ENCODE assay signal across 14 cellular contexts in genomic region chr6:167267216-167267895, GRCh38. TPM values are rescaled to one million over a fixed set of nuclear protein-coding genes. Genes with fewer than 3 reads are reported as not detected.
DNase-seq lines count a peak whose midpoint lies in the region; ATAC-seq, FAIRE-seq and TF ChIP-seq lines count a peak whose summit lies in the region.
"Not testable (repeated sequence)": the region's sequence is repeated elsewhere in the genome, so short reads cannot be mapped to it uniquely, and the experiment has no call there.
"Had no signal": no experiment of that assay in that cellular context is flagged by ENCODE, and none has a peak within 500 bp of the region (broad histone marks: within the 10 kb centered on the region; RNA-seq: fewer than 3 reads in every experiment).

No MANE protein-coding gene starts in this region.

- not testable (repeated sequence) for H3K9me3 Mint-ChIP-seq in Caco-2 (ENCODE audit: unreplicated experiment); neural crest cell

- not testable (repeated sequence) for H3K23me2 ChIP-seq in H1 (ENCODE audit: low read depth, low read length)

- WGBS in H1 (ENCODE audit: extremely low coverage in 1 of 2, insufficient coverage in 1 of 2, insufficient read length in 1 of 2, insufficient replicate concordance in 2 of 2, low coverage in 1 of 2, low lambda C conversion rate in 2 of 2, missing lambda C conversion rate in 1 of 2), 2 experiments: 95% methylated on average over 12 of the region's 12 CpGs; no CpG with 5 or more reads in 1 of the 2 experiments
- 77% methylated on average over 12 of the region's 12 CpGs for WGBS in hepatocyte (ENCODE audit: low lambda C conversion rate, missing lambda C conversion rate)
- 88% methylated on average over 12 of the region's 12 CpGs for WGBS in HepG2 (ENCODE audit: low lambda C conversion rate)

- H2BK12ac ChIP-seq in H1 (ENCODE audit: low read depth, low read length): not testable (repeated sequence)

- CTCF ChIA-PET in Caco-2 (lab: Charles Lee) (interaction anchor here (0.7 kb wide), 1 partner anchor 84 kb away, joined by 3 read pairs; no protein-coding TSS in a partner anchor), H1 (lab: Charles Lee; ENCODE audit: partially characterized antibody) (interaction anchor here (0.5 to 1.5 kb wide), 4 partner anchors 18 to 1060 kb away, joined by 3 to 4 read pairs (median 4); no protein-coding TSS in a partner anchor)
- CTCF ChIA-PET in HepG2 (lab: Yijun Ruan, JAX; ENCODE audit: low intra/inter-chr PET ratio, low total read pairs): not testable (repeated sequence)

- not testable (repeated sequence) for H3K27me3 ChIP-seq in Caco-2 (replicated peaks; ENCODE audit: control insufficient read depth, insufficient read depth, low read length); WERI-Rb-1 (ENCODE audit: insufficient read depth, low read depth, severe bottlenecking); H1 (replicated peaks in 1 of 4; ENCODE audit: control insufficient read depth in 3 of 4, extremely low read depth in 1 of 4, insufficient read depth in 3 of 4, low read length in 3 of 4); hepatocyte; HepG2 (ENCODE audit: control insufficient read depth in 1 of 2, insufficient read depth in 2 of 2, low read length in 2 of 2)

- FAIRE-seq in H1 (lab: Jason Lieb, UNC) (peak; percentile 75), HepG2 (lab: Jason Lieb, UNC) (peak; percentile 53)

- H2BK15ac ChIP-seq in H1 (ENCODE audit: low read length): not testable (repeated sequence)

- H3K4me3 ChIP-seq in Caco-2 (ENCODE audit: low read depth, low read length): peak overlapping the region; percentile 24
- not testable (repeated sequence) for H3K4me3 ChIP-seq in WERI-Rb-1 (ENCODE audit: low read depth, low read length); H1 (ENCODE audit: extremely low read depth in 1 of 4, insufficient read depth in 2 of 4, low read depth in 3 of 4, low read length in 4 of 4); hepatocyte; HepG2 (replicated peaks in 1 of 3; ENCODE audit: insufficient read depth in 1 of 3, low read depth in 2 of 3, low read length in 3 of 3)

- H4K20me1 ChIP-seq in H1 (replicated peaks in 1 of 2; ENCODE audit: control insufficient read depth in 1 of 2, insufficient read depth in 2 of 2, low read length in 2 of 2); hepatocyte (ENCODE audit: insufficient read depth, poor library complexity, severe bottlenecking); HepG2 (ENCODE audit: insufficient read depth, low read length): not testable (repeated sequence)

- not testable (repeated sequence) for H3K27me3 Mint-ChIP-seq in Caco-2 (ENCODE audit: insufficient read depth, unreplicated experiment); neural crest cell (ENCODE audit: low read depth)

- H3K27ac Mint-ChIP-seq in Caco-2 (ENCODE audit: unreplicated experiment) (peak overlapping the region; percentile 94), neural crest cell (ENCODE audit: unreplicated experiment) (peak overlapping the region; percentile 95)

- H3K9me3 ChIP-seq in Caco-2; H1 (ENCODE audit: insufficient read depth in 2 of 2, low read depth in 1 of 2, low read length in 1 of 2); hepatocyte (ENCODE audit: low read depth); HepG2 (ENCODE audit: low read length): not testable (repeated sequence)
- peaks cover 20% of the 10 kb centered on the region for H3K9me3 ChIP-seq in WERI-Rb-1 (ENCODE audit: severe bottlenecking)

- H4K91ac ChIP-seq in H1 (replicated peaks; ENCODE audit: insufficient read length, low read length): not testable (repeated sequence)

- not testable (repeated sequence) for TF ChIP-seq CTCF in Caco-2 (IDR thresholded peaks at IDR 0.05; ENCODE audit: insufficient read depth in 1 of 2, low read depth in 1 of 2, low read length in 1 of 2, severe bottlenecking in 1 of 2, unreplicated experiment in 1 of 2); WERI-Rb-1 (IDR thresholded peaks at IDR 0.05; ENCODE audit: low read depth, low read length); H1 (IDR thresholded peaks at IDR 0.05; ENCODE audit: control extremely low read depth in 1 of 3, insufficient read depth in 1 of 3, low read depth in 1 of 3, low read length in 3 of 3); hepatocyte (IDR thresholded peaks at IDR 0.05; ENCODE audit: poor library complexity); HepG2 (CRISPR knock-in tag; IDR thresholded peaks at IDR 0.05); neural crest cell (conservative IDR thresholded peaks at IDR 0.05)

- H2AK5ac ChIP-seq in H1 (ENCODE audit: low read depth, low read length): 0 out of 2 replicates have a peak overlapping the region, but pooled peaks have one; percentile 65

- not testable (repeated sequence) for H4K5ac ChIP-seq in H1 (ENCODE audit: insufficient read length, low read depth, low read length)

- H3K9ac ChIP-seq in H1 (replicated peaks in 1 of 4; ENCODE audit: extremely low read depth in 1 of 4, low read depth in 3 of 4, low read length in 3 of 4); HepG2 (ENCODE audit: insufficient read depth, low read depth, low read length): not testable (repeated sequence)

- H3K23ac ChIP-seq in H1 (ENCODE audit: insufficient read length): not testable (repeated sequence)

- peaks cover 29% of the 10 kb centered on the region for H3K36me3 Mint-ChIP-seq in Caco-2 (ENCODE audit: insufficient read depth, unreplicated experiment)
- H3K36me3 Mint-ChIP-seq in neural crest cell (ENCODE audit: low read depth): not testable (repeated sequence)

- H2AFZ ChIP-seq in H1 (ENCODE audit: low read length); hepatocyte; HepG2 (ENCODE audit: low read length): not testable (repeated sequence)

- TF ChIP-seq EP300 in H1 (IDR thresholded peaks at IDR 0.05; ENCODE audit: borderline replicate concordance in 1 of 2, low read depth in 2 of 2, low read length in 2 of 2); HepG2 (IDR thresholded peaks at IDR 0.05; ENCODE audit: low read depth in 2 of 2, low read length in 2 of 2); HepG2 (CRISPR knock-in tag; IDR thresholded peaks at IDR 0.05; ENCODE audit: borderline replicate concordance): not testable (repeated sequence)

- peak overlapping the region; percentile 93; the same call in 1 of the 2 replicates for H2BK20ac ChIP-seq in H1 (ENCODE audit: low read length)

- peaks cover 57% of the 10 kb centered on the region for H3K4me1 Mint-ChIP-seq in Caco-2 (ENCODE audit: low read depth, unreplicated experiment)
- H3K4me1 Mint-ChIP-seq in neural crest cell: peaks cover 36% of the 10 kb centered on the region

- not testable (repeated sequence) for ATAC-seq in HepG2

- POLR2A ChIA-PET in Caco-2 (lab: Charles Lee): not testable (repeated sequence)
- POLR2A ChIA-PET in H1 (lab: Charles Lee; ENCODE audit: partially characterized antibody): interaction anchor here (1.2 kb wide), 1 partner anchor 12 kb away, joined by 4 read pairs; no protein-coding TSS in a partner anchor
- POLR2A ChIA-PET in HepG2 (lab: Yijun Ruan, JAX): interaction anchor here (2.6 to 3.7 kb wide), 6 partner anchors 9 to 47 kb away, joined by 20 to 48 read pairs (median 34); partner anchors contain the start of gene UNC93A

- not testable (repeated sequence) for H3K56ac ChIP-seq in H1 (replicated peaks; ENCODE audit: insufficient read length, low read depth, low read length)

- not testable (repeated sequence) for BruUV-seq in Caco-2 (replicated peaks; lab: Mats Ljungman, UMichigan); HepG2 (replicated peaks; lab: Mats Ljungman, UMichigan)

- H2BK5ac ChIP-seq in H1 (ENCODE audit: low read depth, low read length): peak overlapping the region; percentile 55; the same call in 1 of the 2 replicates

- not testable (repeated sequence) for H3K79me2 ChIP-seq in H1 (ENCODE audit: control insufficient read depth in 1 of 2, insufficient read depth in 2 of 2, low read length in 2 of 2); hepatocyte; HepG2 (ENCODE audit: insufficient read depth, low read length)

- H3K18ac ChIP-seq in H1 (ENCODE audit: extremely low read depth, low read length): peak overlapping the region; percentile 51

- H3K79me1 ChIP-seq in H1 (ENCODE audit: low read depth, low read length): not testable (repeated sequence)

- not testable (repeated sequence) for H3K9me2 ChIP-seq in hepatocyte (replicated peaks; ENCODE audit: insufficient read depth)

- not testable (repeated sequence) for H3K36me3 ChIP-seq in Caco-2 (ENCODE audit: control insufficient read depth, insufficient read depth, low read length); WERI-Rb-1; H1 (ENCODE audit: control insufficient read depth in 2 of 4, insufficient read depth in 4 of 4, low read length in 3 of 4); hepatocyte (replicated peaks; ENCODE audit: insufficient read depth, low read depth); HepG2 (replicated peaks in 1 of 2; ENCODE audit: control insufficient read depth in 1 of 2, insufficient read depth in 2 of 2, low read length in 2 of 2)

- H4K8ac ChIP-seq in H1 (ENCODE audit: extremely low read depth, insufficient read depth, low read length): peak overlapping the region; percentile 86; the same call in 1 of the 2 replicates

- not testable (repeated sequence) for H3K14ac ChIP-seq in H1 (ENCODE audit: insufficient read length)

- not testable (repeated sequence) for H3K4me2 ChIP-seq in H1 (ENCODE audit: insufficient read depth in 1 of 2, low read depth in 2 of 2, low read length in 2 of 2); hepatocyte; HepG2 (ENCODE audit: low read depth, low read length)

- in situ Hi-C loops in HepG2 (cut with HindIII; ENCODE audit: extremely low pct_ligation_motif_present, low pct_unique_long_range_greater_than_20kb): not testable (repeated sequence)

- not testable (repeated sequence) for TF ChIP-seq POLR2A in H1 (IDR thresholded peaks at IDR 0.05; ENCODE audit: control extremely low read depth in 1 of 2, low read depth in 2 of 2, low read length in 2 of 2); HepG2 (IDR thresholded peaks at IDR 0.05; ENCODE audit: insufficient read depth in 1 of 2, low read depth in 2 of 2, low read length in 2 of 2)

- TF ChIP-seq RAD21 in H1 (IDR thresholded peaks at IDR 0.05 in 1 of 2, conservative IDR thresholded peaks at IDR 0.05 in 1 of 2; ENCODE audit: low read depth in 2 of 2, low read length in 2 of 2); HepG2 (CRISPR knock-in tag; IDR thresholded peaks at IDR 0.05): not testable (repeated sequence)

- intact Hi-C loops in Caco-2 (cut with micrococcal nuclease; ENCODE audit: unreplicated experiment): loop anchor here (1.0 kb wide), 1 partner anchor 75 kb away; no protein-coding TSS in a partner anchor
- intact Hi-C loops in HepG2 (cut with micrococcal nuclease; ENCODE audit: unreplicated experiment): not testable (repeated sequence)

- H3K4ac ChIP-seq in H1 (replicated peaks; ENCODE audit: insufficient read length, low read depth, low read length): not testable (repeated sequence)

- H3K4me1 ChIP-seq in Caco-2 (peaks cover 69% of the 10 kb centered on the region), hepatocyte (ENCODE audit: insufficient read depth) (peaks cover 38% of the 10 kb centered on the region), HepG2 (ENCODE audit: insufficient read depth, low read length) (peaks cover 83% of the 10 kb centered on the region)
- H3K4me1 ChIP-seq in H1 (replicated peaks in 1 of 4; ENCODE audit: control insufficient read depth in 3 of 4, insufficient read depth in 4 of 4, low read length in 3 of 4): not testable (repeated sequence)

- H3K4me3 Mint-ChIP-seq in Caco-2 (ENCODE audit: unreplicated experiment) (peak overlapping the region; percentile 72), neural crest cell (peak overlapping the region; percentile 20)

- H3K27ac ChIP-seq in WERI-Rb-1 (peak overlapping the region; percentile 73), hepatocyte (peak overlapping the region; percentile 96), HepG2 (ENCODE audit: extremely low read length, insufficient read depth, low read length) (peak overlapping the region; percentile 88)
- H3K27ac ChIP-seq in H1 (ENCODE audit: low read depth, low read length): not testable (repeated sequence)

- H2BK120ac ChIP-seq in H1 (replicated peaks; ENCODE audit: low read depth, low read length): not testable (repeated sequence)

- DNase-seq in Caco-2: peak; percentile 60 to 71
- DNase-seq in WERI-Rb-1; H1 (ENCODE audit: low read depth in 1 of 2, low spot score in 2 of 2); hepatocyte (ENCODE audit: low spot score); HepG2 (ENCODE audit: low spot score); neural crest cell (ENCODE audit: low read depth, low spot score): not testable (repeated sequence)
- peak; percentile 8 for DNase-seq in renal cortical epithelial cell (ENCODE audit: low read depth)

RNA-seq across cellular contexts. Expression of gene UNC93A, which starts 23.8 kb away (rescaled TPM):
- total RNA-seq in Caco-2 (2022) (32.3 and 36.1 TPM in 2 replicates), hepatocyte (66.6 and 67.1 TPM in 2 replicates), HepG2 (2016; rRNA removed; fragmentation: Illumina TruSeq; extraction: Trizol) (8.3 and 11.0 TPM in 2 replicates), neural crest cell (not detected in 2 replicates), renal cortical epithelial cell (not detected in 2 replicates)
- total RNA-seq in H1 (2021; fragmentation: NEBNext Ultra II Directional; extraction: Animal tissue kit (Norgen Biotek cat#: 25700)): not detected in 2 replicates
- polyA plus RNA-seq in H1 (2011; rRNA removed) (0.31 and 0.39 TPM in 2 replicates), hepatocyte (32.6 and 38.8 TPM in 2 replicates), HepG2 (2011; rRNA removed) (32.4 and 42.7 TPM in 2 replicates)
- 0.67 TPM for polyA plus RNA-seq in H1 (2011; cell fraction: cytosol; rRNA removed)
- polyA plus RNA-seq in H1 (2011; cell fraction: nucleus; rRNA removed): 0.47 TPM
- polyA plus RNA-seq in H1 (2012, experiment 1 of 2): 0.16 to 0.58 TPM (median 0.23 TPM) in 4 replicates
- 0.20 TPM for polyA plus RNA-seq in H1 (2012, experiment 2 of 2)
- 0.12 TPM for polyA plus RNA-seq in H1 (2013, experiment 1 of 2)
- 0.07 TPM for polyA plus RNA-seq in H1 (2013, experiment 2 of 2)
- polyA minus RNA-seq in H1 (2011; rRNA and poly(A)+ RNA removed): not detected in 2 replicates
- not detected for polyA minus RNA-seq in H1 (2011; cell fraction: cytosol; rRNA and poly(A)+ RNA removed)
- polyA minus RNA-seq in H1 (2011; cell fraction: nucleus; rRNA and poly(A)+ RNA removed): not detected
- 4.1 and 4.2 TPM in 2 replicates for total RNA-seq in HepG2 (2016; cell fraction: cytosol; rRNA removed; fragmentation: Illumina TruSeq; extraction: Trizol; ENCODE audit: low read depth)
- 8.7 and 10.0 TPM in 2 replicates for total RNA-seq in HepG2 (2016; cell fraction: insoluble cytoplasmic fraction; rRNA removed; fragmentation: Illumina TruSeq; extraction: Trizol)
- 7.5 and 7.8 TPM in 2 replicates for total RNA-seq in HepG2 (2016; cell fraction: membrane; rRNA removed; fragmentation: Illumina TruSeq; extraction: Trizol)
- 6.8 and 7.8 TPM in 2 replicates for total RNA-seq in HepG2 (2016; cell fraction: nucleus; rRNA removed; fragmentation: Illumina TruSeq; extraction: Trizol)
- polyA plus RNA-seq in HepG2 (2011; cell fraction: cytosol; rRNA removed): 40.5 and 49.1 TPM in 2 replicates
- 21.7 and 28.7 TPM in 2 replicates for polyA plus RNA-seq in HepG2 (2011; cell fraction: nucleus; rRNA removed)
- 9.6 and 43.8 TPM in 2 replicates for polyA plus RNA-seq in HepG2 (2012)
- 3.4 and 3.8 TPM in 2 replicates for polyA plus RNA-seq in HepG2 (2016; cell fraction: cytosol; fragmentation: Illumina TruSeq; extraction: Trizol; ENCODE audit: low read depth)
- 6.5 and 9.8 TPM in 2 replicates for polyA plus RNA-seq in HepG2 (2016; cell fraction: insoluble cytoplasmic fraction; fragmentation: Illumina TruSeq; extraction: Trizol; ENCODE audit: low read depth)
- polyA plus RNA-seq in HepG2 (2016; cell fraction: membrane; fragmentation: Illumina TruSeq; extraction: Trizol; ENCODE audit: low read depth): 6.1 and 6.5 TPM in 2 replicates
- polyA plus RNA-seq in HepG2 (2016; cell fraction: nucleus; fragmentation: Illumina TruSeq; extraction: Trizol; ENCODE audit: insufficient read depth, low read depth): 10.8 and 11.1 TPM in 2 replicates
- 97.2 TPM in 1 of 2 replicates, not detected in the other for polyA minus RNA-seq in HepG2 (2011; rRNA and poly(A)+ RNA removed; ENCODE audit: low replicate concordance)
- polyA minus RNA-seq in HepG2 (2011; cell fraction: cytosol; rRNA and poly(A)+ RNA removed): 16.1 and 16.4 TPM in 2 replicates
- polyA minus RNA-seq in HepG2 (2011; cell fraction: nucleus; rRNA and poly(A)+ RNA removed): 12.5 and 12.9 TPM in 2 replicates
- total RNA-seq: A673; CD8-positive, alpha-beta T cell; H4; HFFc6; HT1080 had no signal
- polyA plus RNA-seq: BJ, CD14-positive monocyte had no signal

RNA-seq across cellular contexts. Expression of gene TTLL2, which starts 57.5 kb away (rescaled TPM):
- 0.12 TPM in 1 of 2 replicates, not detected in the other for total RNA-seq in Caco-2 (2022)
- not detected in 2 replicates for total RNA-seq in H1 (2021; fragmentation: NEBNext Ultra II Directional; extraction: Animal tissue kit (Norgen Biotek cat#: 25700))
- polyA plus RNA-seq in H1 (2011; rRNA removed): not detected in 2 replicates
- polyA plus RNA-seq in H1 (2011; cell fraction: cytosol; rRNA removed): not detected
- not detected for polyA plus RNA-seq in H1 (2011; cell fraction: nucleus; rRNA removed)
- 0.31 to 0.41 TPM (median 0.38 TPM) in 4 replicates for polyA plus RNA-seq in H1 (2012, experiment 1 of 2)
- not detected for polyA plus RNA-seq in H1 (2012, experiment 2 of 2)
- not detected for polyA plus RNA-seq in H1 (2013, experiment 1 of 2)
- polyA plus RNA-seq in H1 (2013, experiment 2 of 2): not detected
- not detected in 2 replicates for polyA minus RNA-seq in H1 (2011; rRNA and poly(A)+ RNA removed)
- polyA minus RNA-seq in H1 (2011; cell fraction: cytosol; rRNA and poly(A)+ RNA removed): not detected
- not detected for polyA minus RNA-seq in H1 (2011; cell fraction: nucleus; rRNA and poly(A)+ RNA removed)
- not detected in 2 replicates for total RNA-seq in hepatocyte
- 0.70 TPM in 1 of 2 replicates, not detected in the other for polyA plus RNA-seq in hepatocyte
- not detected in 2 replicates for total RNA-seq in HepG2 (2016; rRNA removed; fragmentation: Illumina TruSeq; extraction: Trizol)
- not detected in 2 replicates for total RNA-seq in HepG2 (2016; cell fraction: cytosol; rRNA removed; fragmentation: Illumina TruSeq; extraction: Trizol; ENCODE audit: low read depth)
- 0.04 TPM in 1 of 2 replicates, not detected in the other for total RNA-seq in HepG2 (2016; cell fraction: insoluble cytoplasmic fraction; rRNA removed; fragmentation: Illumina TruSeq; extraction: Trizol)
- total RNA-seq in HepG2 (2016; cell fraction: membrane; rRNA removed; fragmentation: Illumina TruSeq; extraction: Trizol): not detected in 2 replicates
- not detected in 2 replicates for total RNA-seq in HepG2 (2016; cell fraction: nucleus; rRNA removed; fragmentation: Illumina TruSeq; extraction: Trizol)
- 0.03 TPM in 1 of 2 replicates, not detected in the other for polyA plus RNA-seq in HepG2 (2011; rRNA removed)
- not detected in 2 replicates for polyA plus RNA-seq in HepG2 (2011; cell fraction: cytosol; rRNA removed)
- not detected in 2 replicates for polyA plus RNA-seq in HepG2 (2011; cell fraction: nucleus; rRNA removed)
- polyA plus RNA-seq in HepG2 (2012): not detected in 2 replicates
- not detected in 2 replicates for polyA plus RNA-seq in HepG2 (2016; cell fraction: cytosol; fragmentation: Illumina TruSeq; extraction: Trizol; ENCODE audit: low read depth)
- not detected in 2 replicates for polyA plus RNA-seq in HepG2 (2016; cell fraction: insoluble cytoplasmic fraction; fragmentation: Illumina TruSeq; extraction: Trizol; ENCODE audit: low read depth)
- not detected in 2 replicates for polyA plus RNA-seq in HepG2 (2016; cell fraction: membrane; fragmentation: Illumina TruSeq; extraction: Trizol; ENCODE audit: low read depth)
- not detected in 2 replicates for polyA plus RNA-seq in HepG2 (2016; cell fraction: nucleus; fragmentation: Illumina TruSeq; extraction: Trizol; ENCODE audit: insufficient read depth, low read depth)
- not detected in 2 replicates for polyA minus RNA-seq in HepG2 (2011; rRNA and poly(A)+ RNA removed; ENCODE audit: low replicate concordance)
- not detected in 2 replicates for polyA minus RNA-seq in HepG2 (2011; cell fraction: cytosol; rRNA and poly(A)+ RNA removed)
- polyA minus RNA-seq in HepG2 (2011; cell fraction: nucleus; rRNA and poly(A)+ RNA removed): not detected in 2 replicates
- not detected in 2 replicates for total RNA-seq in neural crest cell
- not detected in 2 replicates for total RNA-seq in renal cortical epithelial cell
- total RNA-seq: A673; CD8-positive, alpha-beta T cell; H4; HFFc6; HT1080 had no signal
- polyA plus RNA-seq: BJ, CD14-positive monocyte had no signal
